In the genomic region with DNA sequence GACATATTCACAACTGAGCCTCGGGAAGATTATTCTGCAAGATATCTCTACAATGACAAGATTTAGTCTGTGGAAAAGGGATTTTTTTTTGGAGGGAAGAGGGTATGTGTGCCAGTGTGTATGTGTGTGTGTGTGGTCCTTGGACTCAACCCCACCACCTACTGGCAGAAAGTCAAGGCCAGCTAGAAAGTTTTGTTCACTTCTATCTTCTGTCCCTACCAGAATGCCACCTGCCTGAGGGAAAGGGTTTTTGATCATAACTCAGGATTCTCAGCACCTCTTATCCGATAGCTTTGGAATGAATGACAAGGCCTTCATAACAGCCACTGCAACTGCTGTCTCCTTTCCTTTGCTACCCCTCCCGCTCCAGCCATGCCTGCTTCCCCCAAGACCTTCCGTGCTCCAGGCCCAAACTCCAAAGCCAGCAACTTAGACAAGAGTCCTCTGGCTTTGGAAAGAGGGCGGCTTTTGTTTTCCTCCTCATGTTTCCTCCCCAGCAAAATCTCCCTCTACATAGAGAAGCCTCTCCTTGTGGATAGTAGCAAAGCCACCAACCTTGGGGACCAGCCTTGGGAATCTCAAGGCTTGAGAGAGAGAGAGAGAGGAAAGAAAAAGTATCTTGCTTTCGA, we compare ENCODE assay signal across 2 cellular contexts.
TF ChIP-seq lines count a peak whose summit lies in the region.

No MANE protein-coding gene starts in this region.

TF ChIP-seq in A549, 52 proteins besides CTCF, POLR2A, EP300 and RAD21:
- TF ChIP-seq SMC3 (IDR thresholded peaks at IDR 0.05), result peak; percentile 32; the same call in 1 of the 3 replicates
- no peak for TF ChIP-seq ESRRA (IDR thresholded peaks at IDR 0.05; ENCODE audit: borderline replicate concordance, low read length)
- TF ChIP-seq FOXS1 (CRISPR knock-in tag; IDR thresholded peaks at IDR 0.05), result no peak

TF ChIP-seq in IMR-90, 13 proteins besides CTCF, POLR2A, EP300 and RAD21:
- TF ChIP-seq SMC3 (IDR thresholded peaks at IDR 0.05; ENCODE audit: low read depth, low read length) (peak; percentile 46), FOS (IDR thresholded peaks at IDR 0.05; ENCODE audit: low read depth, low read length) (no peak)
